20 cellular contexts compared by ENCODE assay signal in genomic region chr11:135073870-135074269, GRCh38.
DNase-seq lines count a peak whose midpoint lies in the region; ATAC-seq and TF ChIP-seq lines count a peak whose summit lies in the region.
"Had no signal": no experiment of that assay in that cellular context is flagged by ENCODE, and none has a peak within 500 bp of the region (broad histone marks: within the 10 kb centered on the region; RNA-seq: fewer than 3 reads in every experiment).

No MANE protein-coding gene starts in this region.

- H3K4me3 ChIP-seq in right atrium auricular region, result no peak overlapping the region
- H3K4me3 ChIP-seq in neuronal stem cell (ENCODE audit: low read length in 2 of 2), result no peak overlapping the region
- H3K4me3 ChIP-seq: A549; BLaER1 treated with 17β-estradiol and CSF1 and Interleukin-3, amounts not matched to agents 10 nM and 100 nM; GM12878; GM23338 had no signal

- H3K23ac ChIP-seq in neuronal stem cell (ENCODE audit: low read depth, low read length, poor library complexity), result no peak overlapping the region

- H3K27ac ChIP-seq in right atrium auricular region, result no peak overlapping the region
- no peak overlapping the region for H3K27ac ChIP-seq in neuronal stem cell (replicated peaks; ENCODE audit: low read length)
- H3K27ac ChIP-seq: A549; BLaER1 treated with 17β-estradiol and CSF1 and Interleukin-3, amounts not matched to agents 10 nM and 100 nM had no signal

- H3K4me3 Mint-ChIP-seq in activated naive CD4-positive, alpha-beta T cell treated with anti-CD3 and anti-CD28 coated beads, Interleukin-2, amount 10 ng/mL, durations not matched to agents 7 days and 5 days, result no peak overlapping the region
- H3K4me3 Mint-ChIP-seq: CD14-positive monocyte; CD4-positive, alpha-beta T cell; CD8-positive, alpha-beta memory T cell; GM23338; H9 had no signal

- peak; percentile 17 for ATAC-seq in Right ventricle myocardium inferior
- peak; percentile 18 for ATAC-seq in esophagus mucosa
- ATAC-seq in GM19328 (IDR thresholded peaks at IDR 0.05; ENCODE audit: unreplicated experiment), result no peak
- ATAC-seq: GM12878, GM23338, HCT116 had no signal

- no peaks in the 10 kb centered on the region for H3K36me3 Mint-ChIP-seq in activated naive CD4-positive, alpha-beta T cell treated with anti-CD3 and anti-CD28 coated beads, Interleukin-2, amount 10 ng/mL, durations not matched to agents 7 days and 5 days
- H3K36me3 Mint-ChIP-seq: CD14-positive monocyte; CD8-positive, alpha-beta memory T cell had no signal

- no peak for TF ChIP-seq CTCF in right atrium auricular region (IDR thresholded peaks at IDR 0.05)

- peak overlapping the region; percentile 6 for H3K18ac ChIP-seq in neuronal stem cell (ENCODE audit: low read length)

- H3K36me3 ChIP-seq in right atrium auricular region (no peaks in the 10 kb centered on the region), neuronal stem cell (replicated peaks in 1 of 2; ENCODE audit: control insufficient read depth in 2 of 2, insufficient read depth in 2 of 2, low read length in 2 of 2) (no peaks in the 10 kb centered on the region)
- H3K36me3 ChIP-seq: BE2C; BLaER1 treated with 17β-estradiol and CSF1 and Interleukin-3, amounts not matched to agents 10 nM and 100 nM had no signal

- H2BK12ac ChIP-seq in neuronal stem cell (ENCODE audit: low read length), result no peak overlapping the region

- H4K91ac ChIP-seq in neuronal stem cell (ENCODE audit: low read depth, low read length, poor library complexity), result no peak overlapping the region

- no peak overlapping the region for H3K4me2 ChIP-seq in neuronal stem cell (ENCODE audit: insufficient read depth, low read length, poor library complexity, severe bottlenecking)
- H3K4me2 ChIP-seq: A549; BLaER1 treated with 17β-estradiol and CSF1 and Interleukin-3, amounts not matched to agents 10 nM and 100 nM; GM23338 had no signal

- H2BK15ac ChIP-seq in neuronal stem cell (ENCODE audit: low read length), result no peak overlapping the region

- no peak overlapping the region for H2BK120ac ChIP-seq in neuronal stem cell (ENCODE audit: low read depth, low read length)

- H2AFZ ChIP-seq in neuronal stem cell (ENCODE audit: low read length), result no peak overlapping the region
- H2AFZ ChIP-seq: GM23338 had no signal

- H3K14ac ChIP-seq in neuronal stem cell (ENCODE audit: low read length), result no peak overlapping the region

- H3K9ac ChIP-seq in neuronal stem cell (ENCODE audit: low read depth, low read length, poor library complexity), result no peak overlapping the region
- H3K9ac ChIP-seq: BLaER1 treated with 17β-estradiol and CSF1 and Interleukin-3, amounts not matched to agents 10 nM and 100 nM had no signal

- intact Hi-C loops in Right ventricle myocardium inferior (cut with DNase I), result no loop called here

- no peak overlapping the region for H2AK5ac ChIP-seq in neuronal stem cell (ENCODE audit: low read depth, low read length)

- WGBS in neuronal stem cell (ENCODE audit: extremely low coverage in 2 of 2, insufficient read length in 2 of 2, insufficient replicate concordance in 1 of 2), 2 donors, result no CpG with 5 or more reads among the region's 5 CpGs

- H3K9me3 ChIP-seq in right atrium auricular region (no peaks in the 10 kb centered on the region), neuronal stem cell (replicated peaks in 1 of 2; ENCODE audit: control insufficient read depth in 2 of 2, insufficient read depth in 1 of 2, low read depth in 1 of 2, low read length in 2 of 2) (peaks cover 0 to 2% of the 10 kb centered on the region in 2 donors)
- H3K9me3 ChIP-seq: A549 had no signal

- H2BK5ac ChIP-seq in neuronal stem cell (ENCODE audit: low read length), result no peak overlapping the region

- CTCF ChIA-PET in activated naive CD4-positive, alpha-beta T cell treated with anti-CD3 and anti-CD28 coated beads, Interleukin-2, amount 10 ng/mL, durations not matched to agents 7 days and 5 days (lab: Charles Lee), result no interaction called here

- no peaks in the 10 kb centered on the region for H3K4me1 Mint-ChIP-seq in activated naive CD4-positive, alpha-beta T cell treated with anti-CD3 and anti-CD28 coated beads, Interleukin-2, amount 10 ng/mL, durations not matched to agents 7 days and 5 days
- H3K4me1 Mint-ChIP-seq: CD14-positive monocyte; CD8-positive, alpha-beta memory T cell; GM23338 had no signal

- H3K27ac Mint-ChIP-seq in activated naive CD4-positive, alpha-beta T cell treated with anti-CD3 and anti-CD28 coated beads, Interleukin-2, amount 10 ng/mL, durations not matched to agents 7 days and 5 days, result no peak overlapping the region
- H3K27ac Mint-ChIP-seq: CD14-positive monocyte; CD4-positive, alpha-beta T cell; CD8-positive, alpha-beta memory T cell; GM23338; H9 had no signal

- no peaks in the 10 kb centered on the region for H3K79me1 ChIP-seq in neuronal stem cell (ENCODE audit: low read depth, low read length)

- H3K27me3 Mint-ChIP-seq in activated naive CD4-positive, alpha-beta T cell treated with anti-CD3 and anti-CD28 coated beads, Interleukin-2, amount 10 ng/mL, durations not matched to agents 7 days and 5 days, result no peaks in the 10 kb centered on the region

- no peak for DNase-seq in Right ventricle myocardium inferior (ENCODE audit: missing footprints)
- no peak for DNase-seq in right atrium auricular region (ENCODE audit: low spot score)
- DNase-seq in islet precursor cell, result peak; percentile 22
- DNase-seq in neuronal stem cell (ENCODE audit: low spot score), result no peak
- no peak for DNase-seq in activated naive CD4-positive, alpha-beta T cell treated with anti-CD3 and anti-CD28 coated beads, Interleukin-2, amount 10 ng/mL, durations not matched to agents 7 days and 5 days
- DNase-seq in LoVo (ENCODE audit: low spot score), result no peak
- DNase-seq: 8988T; BE2C; CD4-positive, alpha-beta T cell; CD8-positive, alpha-beta memory T cell; EL; H9 had no signal

- H3K27me3 ChIP-seq in right atrium auricular region, result no peaks in the 10 kb centered on the region
- H3K27me3 ChIP-seq in neuronal stem cell (ENCODE audit: control insufficient read depth in 3 of 3, insufficient read depth in 3 of 3, low read depth in 1 of 3, low read length in 3 of 3), result no peaks in the 10 kb centered on the region
- H3K27me3 ChIP-seq: BE2C; BLaER1 treated with 17β-estradiol and CSF1 and Interleukin-3, amounts not matched to agents 10 nM and 100 nM had no signal

- peaks cover 4% of the 10 kb centered on the region for H3K9me3 Mint-ChIP-seq in activated naive CD4-positive, alpha-beta T cell treated with anti-CD3 and anti-CD28 coated beads, Interleukin-2, amount 10 ng/mL, durations not matched to agents 7 days and 5 days
- H3K9me3 Mint-ChIP-seq: CD4-positive, alpha-beta T cell; CD8-positive, alpha-beta memory T cell had no signal

- no peak overlapping the region for H4K8ac ChIP-seq in neuronal stem cell (ENCODE audit: low read depth, low read length)

- H3K4me1 ChIP-seq in right atrium auricular region, result no peaks in the 10 kb centered on the region
- H3K4me1 ChIP-seq in neuronal stem cell (ENCODE audit: control insufficient read depth in 2 of 2, insufficient read depth in 1 of 2, low read depth in 1 of 2, low read length in 2 of 2), result peaks cover 0 to 4% of the 10 kb centered on the region in 2 donors
- H3K4me1 ChIP-seq: A549, BE2C had no signal

- H3K4ac ChIP-seq in neuronal stem cell (ENCODE audit: low read length), result no peak overlapping the region
